Comparison of ENCODE assay signal across 23 cellular contexts in genomic region chr2:31526946-31527345, GRCh38. TPM values are rescaled to one million over a fixed set of nuclear protein-coding genes. Genes with fewer than 3 reads are reported as not detected.
"Had no signal": no experiment of that assay in that cellular context is flagged by ENCODE, and none has a peak within 500 bp of the region (broad histone marks: within the 10 kb centered on the region; RNA-seq: fewer than 3 reads in every experiment).

No MANE protein-coding gene starts in this region.

- H3K9me3 ChIP-seq: adrenal gland, left lung, prostate gland, thoracic aorta had no signal

- H3K27me3 ChIP-seq: foreskin keratinocyte, left lung had no signal

- DNase-seq: activated CD4-positive, alpha-beta T cell treated with anti-CD3 and anti-CD28 coated beads for 48 hours; activated CD4-positive, CD25-positive, alpha-beta regulatory T cell; activated effector memory CD4-positive, alpha-beta T cell treated with anti-CD3 and anti-CD28 coated beads, Interleukin-2, amount 50 U/mL, for 16 hours; activated naive CD4-positive, alpha-beta T cell treated with anti-CD3 and anti-CD28 coated beads, Interleukin-2, amount 50 U/mL, for 16 hours; activated T-cell treated with anti-CD3 and anti-CD28 coated beads, Interleukin-2, amount 50 U/mL, for 72 hours; adrenal gland; cerebellar nuclear complex; effector CD4-positive, alpha-beta T cell; foreskin keratinocyte; left lung; midbrain; stimulated activated CD4-positive, alpha-beta T cell treated with anti-CD3 and anti-CD28 coated beads, Interleukin-4, amount 100 ng/mL, for 24 hours; T-helper 1 cell; T-helper 9 cell had no signal

- ATAC-seq: activated T-cell treated with anti-CD3 and anti-CD28 coated beads, Interleukin-2, amount 50 U/mL, for 72 hours; foreskin keratinocyte; left lung; SK-N-SH treated with all-trans-retinoic acid at 6 μM for 48 hours; stimulated activated effector memory CD8-positive, alpha-beta T cell treated with anti-CD3 and anti-CD28 coated beads, Interleukin-12 subunit alpha, Interleukin-12 subunit beta, amount 100 ng/mL, for 72 hours had no signal

- FAIRE-seq: astrocyte, bronchial epithelial cell had no signal

- H3K4me3 ChIP-seq: adrenal gland, left lung, prostate gland, thoracic aorta had no signal

- H3K4me1 ChIP-seq: adrenal gland, foreskin keratinocyte, left lung, prostate gland had no signal

- H3K27ac ChIP-seq: adrenal gland, foreskin keratinocyte, left lung, thoracic aorta had no signal

- H3K36me3 ChIP-seq: adrenal gland, left lung, prostate gland, thoracic aorta had no signal

RNA-seq across cellular contexts. Expression of gene SRD5A2, which starts 53.8 kb away (rescaled TPM):
- total RNA-seq: activated T-cell treated with anti-CD3 and anti-CD28 coated beads, Interleukin-2, amount 50 U/mL, for 72 hours; astrocyte; bronchial epithelial cell; foreskin keratinocyte; lung microvascular endothelial cell; osteocyte; thoracic aorta had no signal
- polyA plus RNA-seq: esophagus, foreskin keratinocyte had no signal
